1 cellular context compared by ENCODE assay signal in the genomic region with DNA sequence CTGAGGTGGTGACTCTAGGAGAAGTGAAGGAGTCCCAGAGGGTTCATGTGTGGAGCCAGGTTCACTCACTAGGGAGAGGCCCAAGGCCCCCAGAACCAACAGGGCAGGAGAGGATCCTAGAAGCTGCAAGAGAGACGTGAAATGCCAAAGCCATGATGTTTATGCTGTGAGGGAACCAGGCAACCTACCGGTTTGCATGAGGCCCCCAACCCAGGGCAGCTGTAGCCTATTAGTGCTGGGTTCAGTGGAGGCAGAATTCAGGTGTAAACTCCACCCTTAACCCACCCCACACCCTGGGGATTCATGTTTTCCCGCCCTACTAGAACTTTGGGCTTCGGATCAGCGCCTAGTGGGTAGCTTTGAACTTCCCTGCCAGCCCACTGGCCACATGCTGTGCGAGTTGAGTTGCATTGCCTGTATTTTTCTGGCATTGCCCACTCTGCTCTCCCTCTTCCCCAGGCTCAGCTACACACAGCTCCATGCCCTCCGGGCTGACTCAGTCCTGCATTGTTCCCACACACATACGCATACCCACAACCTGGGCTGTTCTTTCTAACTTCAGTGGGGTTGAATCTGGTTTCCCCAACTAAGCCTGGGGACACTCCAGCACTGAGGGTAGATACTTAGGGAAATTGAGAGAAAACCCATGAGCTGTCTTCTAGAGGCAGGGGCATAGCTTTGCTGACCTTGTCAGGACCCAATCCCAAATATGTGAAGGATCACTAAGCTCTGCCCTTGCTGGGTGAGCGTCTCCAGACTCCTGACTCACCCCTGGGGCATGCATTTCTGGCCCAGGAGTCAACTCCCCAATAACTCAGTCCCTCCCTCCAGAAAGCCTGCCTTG.
TF ChIP-seq lines count a peak whose summit lies in the region.

No MANE protein-coding gene starts in this region.

TF ChIP-seq in GM12891, 5 proteins besides CTCF, POLR2A, EP300 and RAD21:
- no peak for TF ChIP-seq TAF1 (IDR thresholded peaks at IDR 0.05; ENCODE audit: low read depth, low read length)
- no peak for TF ChIP-seq POLR2AphosphoS5 (IDR thresholded peaks at IDR 0.05; ENCODE audit: low read depth, low read length)
- TF ChIP-seq PAX5 (IDR thresholded peaks at IDR 0.05; ENCODE audit: insufficient read depth, low read length, severe bottlenecking) = no peak
TF ChIP-seq in GM12891: peak in this region for 0.
